1 cellular context compared by ENCODE assay signal in the genomic region with DNA sequence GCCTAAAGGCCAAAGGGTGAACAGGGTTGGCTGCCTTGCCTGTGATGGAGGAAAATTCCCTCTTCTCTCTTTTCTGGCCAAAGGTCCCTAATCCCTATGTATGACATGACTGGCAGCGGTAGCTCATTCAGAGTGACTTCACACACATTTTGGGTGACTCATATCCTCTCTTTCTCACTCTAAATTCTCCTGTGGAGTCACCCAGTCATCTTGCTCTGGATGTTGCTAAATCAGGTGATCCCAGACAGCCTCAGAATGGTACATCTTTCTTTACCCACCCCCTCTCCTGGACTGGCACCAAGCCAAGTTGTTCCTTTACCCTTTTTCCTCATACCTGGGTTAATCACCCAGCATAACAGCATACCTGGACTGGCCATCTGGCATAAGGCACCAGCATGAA.
TF ChIP-seq lines count a peak whose summit lies in the region.

No MANE protein-coding gene starts in this region.

TF ChIP-seq in SK-N-SH treated with all-trans-retinoic acid at 6 μM for 48 hours, 23 proteins besides CTCF, POLR2A, EP300 and RAD21 (continued from another document):
- TF ChIP-seq, protein P1, sequence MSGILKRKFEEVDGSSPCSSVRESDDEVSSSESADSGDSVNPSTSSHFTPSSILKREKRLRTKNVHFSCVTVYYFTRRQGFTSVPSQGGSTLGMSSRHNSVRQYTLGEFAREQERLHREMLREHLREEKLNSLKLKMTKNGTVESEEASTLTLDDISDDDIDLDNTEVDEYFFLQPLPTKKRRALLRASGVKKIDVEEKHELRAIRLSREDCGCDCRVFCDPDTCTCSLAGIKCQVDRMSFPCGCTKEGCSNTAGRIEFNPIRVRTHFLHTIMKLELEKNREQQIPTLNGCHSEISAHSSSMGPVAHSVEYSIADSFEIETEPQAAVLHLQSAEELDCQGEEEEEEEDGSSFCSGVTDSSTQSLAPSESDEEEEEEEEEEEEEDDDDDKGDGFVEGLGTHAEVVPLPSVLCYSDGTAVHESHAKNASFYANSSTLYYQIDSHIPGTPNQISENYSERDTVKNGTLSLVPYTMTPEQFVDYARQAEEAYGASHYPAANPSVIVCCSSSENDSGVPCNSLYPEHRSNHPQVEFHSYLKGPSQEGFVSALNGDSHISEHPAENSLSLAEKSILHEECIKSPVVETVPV (CRISPR knock-in tag; IDR thresholded peaks at IDR 0.05) = no peak
- no peak for TF ChIP-seq PPARA (CRISPR knock-in tag; IDR thresholded peaks at IDR 0.05; ENCODE audit: borderline replicate concordance)
- TF ChIP-seq RARB (CRISPR knock-in tag; IDR thresholded peaks at IDR 0.05) = no peak
- no peak for TF ChIP-seq BACH2 (CRISPR knock-in tag; IDR thresholded peaks at IDR 0.05; ENCODE audit: borderline replicate concordance)
- no peak for TF ChIP-seq ZNF565 (CRISPR knock-in tag; conservative IDR thresholded peaks at IDR 0.05; ENCODE audit: low read depth)
- no peak for TF ChIP-seq ZFP3 (CRISPR knock-in tag; IDR thresholded peaks at IDR 0.05)
- TF ChIP-seq ZFP30 (CRISPR knock-in tag; IDR thresholded peaks at IDR 0.05) = no peak
